Comparison of ENCODE assay signal across 1 cellular context in the genomic region with DNA sequence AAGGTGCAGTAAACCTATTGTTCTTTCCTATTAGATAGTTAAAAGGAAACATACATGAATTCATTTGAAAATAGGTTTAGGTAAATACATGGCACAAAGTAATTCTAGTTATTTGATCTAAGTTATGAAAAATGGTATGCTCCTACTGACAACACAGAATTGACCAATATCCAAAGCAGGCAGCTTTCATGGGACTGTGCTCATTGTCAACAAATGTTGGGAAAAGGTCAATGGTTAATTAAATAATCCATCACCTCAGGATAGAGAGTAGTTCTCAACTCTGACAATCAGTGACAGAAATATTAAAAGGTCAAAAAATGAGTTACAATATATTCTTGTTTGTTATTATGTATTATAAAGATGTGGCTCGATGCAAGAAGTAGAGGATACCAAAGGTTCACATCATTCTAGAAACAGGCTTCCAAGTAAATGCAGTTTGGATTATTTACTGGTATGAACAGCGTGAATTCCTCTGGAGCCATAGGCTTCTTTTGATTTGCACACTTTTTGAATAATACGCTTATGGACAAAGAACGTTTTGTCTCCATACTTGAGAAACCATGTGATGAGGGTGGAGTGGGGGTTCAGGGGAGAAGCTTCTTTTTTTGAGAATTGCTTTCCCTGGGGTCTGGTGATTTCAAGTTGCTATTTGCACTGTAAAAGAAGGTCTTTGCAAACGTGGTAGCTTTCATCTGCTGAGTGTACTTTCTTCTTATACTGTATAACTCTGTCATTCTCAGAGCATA.
TF ChIP-seq lines count a peak whose summit lies in the region.

No MANE protein-coding gene starts in this region.

TF ChIP-seq in HCT116, 20 proteins besides CTCF, POLR2A, EP300 and RAD21 (continued from another document):
- TF ChIP-seq POLR2AphosphoS5 (IDR thresholded peaks at IDR 0.05; ENCODE audit: low read depth, low read length) (no peak), JUND (IDR thresholded peaks at IDR 0.05) (no peak), SRF (IDR thresholded peaks at IDR 0.05; ENCODE audit: low read depth) (no peak), SP1 (IDR thresholded peaks at IDR 0.05; ENCODE audit: low read depth) (no peak), YY1 (IDR thresholded peaks at IDR 0.05; ENCODE audit: extremely low read depth, insufficient replicate concordance, low read depth, low read length) (no peak), TCF7L2 (IDR thresholded peaks at IDR 0.05; ENCODE audit: borderline replicate concordance, extremely low read depth, insufficient read depth, insufficient read length) (no peak), EGR1 (IDR thresholded peaks at IDR 0.05; ENCODE audit: low read depth) (no peak), MAX (IDR thresholded peaks at IDR 0.05) (no peak), SIN3A (IDR thresholded peaks at IDR 0.05; ENCODE audit: low read depth) (no peak)
